ENCODE assay signal across 8 cellular contexts in the genomic region with DNA sequence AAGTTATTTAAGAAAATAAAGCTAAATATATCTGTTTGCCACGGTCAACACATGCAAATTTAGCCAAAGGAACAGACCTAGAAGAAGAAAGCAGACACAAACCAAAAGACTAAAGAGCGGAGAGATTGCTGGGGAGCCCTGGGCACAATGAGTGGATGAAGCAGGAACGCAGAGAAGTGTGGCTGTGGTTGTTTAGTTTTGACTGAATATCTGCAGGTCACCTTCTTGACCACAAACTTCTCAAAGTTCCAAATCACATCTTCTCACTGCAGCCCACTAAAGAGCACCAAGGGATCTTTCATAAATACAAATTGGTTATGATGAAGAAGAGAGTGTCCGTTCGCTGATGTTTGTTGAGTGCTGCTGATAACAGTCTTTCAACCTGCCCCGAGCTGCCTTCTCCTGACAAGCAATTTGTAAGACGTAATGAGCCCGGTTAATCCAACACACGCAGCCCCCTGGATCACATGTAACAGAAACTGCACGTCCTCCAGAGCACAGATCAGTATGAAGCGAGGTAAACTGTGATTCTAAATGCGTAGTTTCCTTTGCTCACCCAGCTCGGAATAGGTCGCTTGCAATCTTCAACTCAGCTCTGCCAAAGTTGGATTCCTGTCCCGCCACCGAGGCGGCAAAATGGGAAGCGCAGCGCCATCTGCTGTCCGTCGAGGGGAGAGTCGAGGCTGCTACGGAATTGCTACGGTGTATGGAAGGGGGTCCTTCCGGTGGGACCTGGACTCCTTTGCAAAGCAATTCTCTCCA.
DNase-seq lines count a peak whose midpoint lies in the region; ATAC-seq and TF ChIP-seq lines count a peak whose summit lies in the region.

No MANE protein-coding gene starts in this region.

- H3K36me3 ChIP-seq in IMR-90 (ENCODE audit: control insufficient read depth, insufficient read depth, low read length) (no peaks in the 10 kb centered on the region), upper lobe of left lung (no peaks in the 10 kb centered on the region)

- H3K4me2 ChIP-seq in IMR-90 (ENCODE audit: low read depth, low read length): peak overlapping the region; percentile 99

- TF ChIP-seq RAD21 in IMR-90 (IDR thresholded peaks at IDR 0.05; ENCODE audit: low read length): peak; percentile 76

- H3K79me1 ChIP-seq in IMR-90 (ENCODE audit: low read depth in 1 of 2, low read length in 2 of 2): no peaks in the 10 kb centered on the region

- H2BK20ac ChIP-seq in IMR-90 (ENCODE audit: low read depth, low read length): no peak overlapping the region

- BruUV-seq in IMR-90 (replicated peaks; lab: Mats Ljungman, UMichigan): no TSS peak

- H3K27ac ChIP-seq in IMR-90 (ENCODE audit: insufficient read depth, low read length) (no peak overlapping the region), upper lobe of left lung (no peak overlapping the region)

- H2AFZ ChIP-seq in IMR-90 (replicated peaks; ENCODE audit: low read length, poor library complexity): peak overlapping the region; percentile 91

- H2BK5ac ChIP-seq in IMR-90 (ENCODE audit: low read depth, low read length, poor library complexity, severe bottlenecking): no peak overlapping the region

- no peak overlapping the region for H4K8ac ChIP-seq in IMR-90 (ENCODE audit: low read depth in 2 of 2, low read length in 2 of 2)

- TF ChIP-seq CTCF in IMR-90 (conservative IDR thresholded peaks at IDR 0.05; ENCODE audit: low read depth, low read length): peak; percentile 87
- TF ChIP-seq CTCF in upper lobe of left lung (IDR thresholded peaks at IDR 0.05): peak; percentile 81 to 90 (median 84)

- H3K9me3 ChIP-seq in IMR-90 (ENCODE audit: control insufficient read depth, insufficient read depth, low read length) (no peaks in the 10 kb centered on the region), upper lobe of left lung (no peaks in the 10 kb centered on the region)

- ATAC-seq in GM21717 (IDR thresholded peaks at IDR 0.05; ENCODE audit: unreplicated experiment): peak; percentile 93
- ATAC-seq in IMR-90 (ENCODE audit: low read depth): peak; percentile 99
- peak; percentile 78 to 91 for ATAC-seq in activated naive CD4-positive, alpha-beta T cell treated with anti-CD3 and anti-CD28 coated beads, Interleukin-2, amount 50 U/mL, for 72 hours
- peak; percentile 80 to 95 for ATAC-seq in upper lobe of left lung (ENCODE audit: low FRiP score in 2 of 2)

- DNase-seq in EH (ENCODE audit: low read depth) (peak; percentile 71), IMR-90 (peak; percentile 64), SK-N-DZ (ENCODE audit: low spot score) (peak; percentile 87), cardiac septum (ENCODE audit: low spot score) (peak; percentile 91), posterior vena cava (ENCODE audit: low spot score) (peak; percentile 90), upper lobe of left lung (peak; percentile 66 to 81)
- DNase-seq in activated naive CD4-positive, alpha-beta T cell treated with anti-CD3 and anti-CD28 coated beads, Interleukin-2, amount 50 U/mL, for 72 hours (ENCODE audit: low spot score in 2 of 2): peak; percentile 70 to 82

- H4K5ac ChIP-seq in IMR-90 (ENCODE audit: low read depth, low read length): no peak overlapping the region

- H3K27me3 ChIP-seq in IMR-90 (ENCODE audit: control insufficient read depth, insufficient read depth, low read length): peaks cover 2% of the 10 kb centered on the region; the same call in 1 of the 2 replicates
- H3K27me3 ChIP-seq in upper lobe of left lung: no peaks in the 10 kb centered on the region

- no peaks in the 10 kb centered on the region for H3K36me3 Mint-ChIP-seq in activated naive CD4-positive, alpha-beta T cell treated with anti-CD3 and anti-CD28 coated beads, Interleukin-2, amount 50 U/mL, for 72 hours

- H3K14ac ChIP-seq in IMR-90 (replicated peaks; ENCODE audit: low read depth, low read length): no peak overlapping the region

- H3K56ac ChIP-seq in IMR-90 (ENCODE audit: extremely low read depth, insufficient read depth, low read length): no peak overlapping the region

- TF ChIP-seq POLR2A in IMR-90 (IDR thresholded peaks at IDR 0.05; ENCODE audit: low read depth, low read length): no peak
- no peak for TF ChIP-seq POLR2A in upper lobe of left lung (IDR thresholded peaks at IDR 0.05)

- H3K18ac ChIP-seq in IMR-90 (ENCODE audit: low read depth, low read length): no peak overlapping the region

- in situ Hi-C loops in IMR-90 (cut with MboI; ENCODE audit: low sequenced_read_pairs): loop anchor here (10.0 kb wide), 2 partner anchors 739 to 1079 kb away; no protein-coding TSS in a partner anchor

- no peaks in the 10 kb centered on the region for H3K9me3 Mint-ChIP-seq in activated naive CD4-positive, alpha-beta T cell treated with anti-CD3 and anti-CD28 coated beads, Interleukin-2, amount 50 U/mL, for 72 hours

- H3K4ac ChIP-seq in IMR-90 (ENCODE audit: low read depth, low read length): no peak overlapping the region

- H3K4me3 ChIP-seq in IMR-90 (ENCODE audit: insufficient read depth, low read depth, low read length) (peak overlapping the region; percentile 49), upper lobe of left lung (peak overlapping the region in 3 of 4 donors; percentile 17 to 47 (median 44))

- no peak for TF ChIP-seq EP300 in upper lobe of left lung (IDR thresholded peaks at IDR 0.05)

- peak overlapping the region; percentile 51 for H2AK9ac ChIP-seq in IMR-90 (replicated peaks; ENCODE audit: low read depth, low read length, poor library complexity)

- H3K4me1 ChIP-seq in IMR-90 (ENCODE audit: control insufficient read depth, insufficient read depth, low read length) (no peaks in the 10 kb centered on the region), upper lobe of left lung (peaks cover 4 to 10% (median 6%) of the 10 kb centered on the region in 4 donors)

- H2AK5ac ChIP-seq in IMR-90 (ENCODE audit: low read depth, low read length): no peak overlapping the region

- WGBS in IMR-90 (ENCODE audit: extremely low coverage in 2 of 2, insufficient read length in 1 of 2), 2 experiments: no CpG with 5 or more reads among the region's 25 CpGs
- 10 to 14% methylated on average over 23 to 25 of the region's 25 CpGs for WGBS in upper lobe of left lung, 2 donors

- H2BK120ac ChIP-seq in IMR-90 (ENCODE audit: low read depth, low read length): no peak overlapping the region

- H3K9me1 ChIP-seq in IMR-90 (ENCODE audit: insufficient read depth, low read length): no peaks in the 10 kb centered on the region

- POLR2A ChIA-PET in IMR-90 (lab: Charles Lee; ENCODE audit: unreplicated experiment): no interaction called here

- CTCF ChIA-PET in IMR-90 (lab: Yijun Ruan, JAX): interaction anchor here (0.6 to 3.3 kb wide), 14 partner anchors 9 to 1077 kb away, joined by 3 to 20 read pairs (median 5); no protein-coding TSS in a partner anchor

- H4K20me1 ChIP-seq in IMR-90 (ENCODE audit: insufficient read depth, low read length): no peaks in the 10 kb centered on the region

- dilution Hi-C loops in IMR-90 (cut with HindIII; ENCODE audit: low sequenced_read_pairs, unreplicated experiment): no loop called here

- no peak overlapping the region for H3K23ac ChIP-seq in IMR-90 (ENCODE audit: low read depth, low read length)

- no peak overlapping the region for H3K27ac Mint-ChIP-seq in activated naive CD4-positive, alpha-beta T cell treated with anti-CD3 and anti-CD28 coated beads, Interleukin-2, amount 50 U/mL, for 72 hours

- H2BK15ac ChIP-seq in IMR-90 (ENCODE audit: low read depth, low read length): no peak overlapping the region

- no peak overlapping the region for H4K91ac ChIP-seq in IMR-90 (ENCODE audit: insufficient read depth, low read depth, low read length)

- no peak overlapping the region; the same call in 1 of the 2 replicates for H3K9ac ChIP-seq in IMR-90 (ENCODE audit: low read depth, low read length)

- intact Hi-C loops in IMR-90 (cut with micrococcal nuclease) (loop anchor here (1.0 to 2.0 kb wide), 3 partner anchors 311 to 1078 kb away; no protein-coding TSS in a partner anchor), cardiac septum (cut with DNase I) (loop anchor here (5.0 kb wide), 2 partner anchors 92 to 762 kb away; no protein-coding TSS in a partner anchor), posterior vena cava (cut with DNase I) (loop anchor here in 1 of 2 donors (10.0 kb wide), 1 partner anchor 1069 kb away; no protein-coding TSS in a partner anchor)

TF ChIP-seq in IMR-90, 13 proteins besides CTCF, POLR2A, EP300 and RAD21:
- no peak for TF ChIP-seq NFE2L2 (IDR thresholded peaks at IDR 0.05; ENCODE audit: low read depth, low read length)
- no peak for TF ChIP-seq MAFK (IDR thresholded peaks at IDR 0.05; ENCODE audit: low read depth, low read length)
- peak; percentile 82 for TF ChIP-seq SMC3 (IDR thresholded peaks at IDR 0.05; ENCODE audit: low read depth, low read length)
